In genomic region chr17:57726213-57726612, GRCh38 we compare ENCODE assay signal across 30 cellular contexts. TPM values are rescaled to one million over a fixed set of nuclear protein-coding genes. Genes with fewer than 3 reads are reported as not detected.
"Had no signal": no experiment of that assay in that cellular context is flagged by ENCODE, and none has a peak within 500 bp of the region (broad histone marks: within the 10 kb centered on the region; RNA-seq: fewer than 3 reads in every experiment).

No MANE protein-coding gene starts in this region.

- H3K36me3 ChIP-seq: esophagus muscularis mucosa, neutrophil, ovary, prostate gland, right atrium auricular region, thyroid gland had no signal

- H3K9me3 Mint-ChIP-seq: activated naive CD8-positive, alpha-beta T cell treated with anti-CD3 and anti-CD28 coated beads, Interleukin-2, amount 50 U/mL, for 24 hours; dendritic cell treated with granulocyte-macrophage colony-stimulating factor and Interleukin-4, amounts not matched to agents 40 ng/mL and 50 ng/mL, for 4 days; mesothelial cell of epicardium; naive thymus-derived CD8-positive, alpha-beta T cell; stimulated activated naive CD8-positive, alpha-beta T cell treated with anti-CD3 and anti-CD28 coated beads, Interleukin-15, Interleukin-2, amounts not matched to agents 100 ng/mL and 50 ng/mL, for 24 hours; T-helper 1 cell treated with Interleukin-12 subunit alpha and Interleukin-12 subunit beta and Interleukin-4 antibody, amounts not matched to agents 30 μg/mL and 1 μg/mL, for 36 hours had no signal

- H3K27ac Mint-ChIP-seq: activated naive CD8-positive, alpha-beta T cell treated with anti-CD3 and anti-CD28 coated beads, Interleukin-2, amount 50 U/mL, for 24 hours; dendritic cell treated with granulocyte-macrophage colony-stimulating factor and Interleukin-4, amounts not matched to agents 40 ng/mL and 50 ng/mL, for 4 days; mesothelial cell of epicardium; stimulated activated naive CD8-positive, alpha-beta T cell treated with anti-CD3 and anti-CD28 coated beads, Interleukin-15, Interleukin-2, amounts not matched to agents 100 ng/mL and 50 ng/mL, for 24 hours; T-helper 1 cell treated with Interleukin-12 subunit alpha and Interleukin-12 subunit beta and Interleukin-4 antibody, amounts not matched to agents 30 μg/mL and 1 μg/mL, for 36 hours had no signal

- H3K27me3 Mint-ChIP-seq: activated naive CD8-positive, alpha-beta T cell treated with anti-CD3 and anti-CD28 coated beads, Interleukin-2, amount 50 U/mL, for 24 hours; dendritic cell treated with granulocyte-macrophage colony-stimulating factor and Interleukin-4, amounts not matched to agents 40 ng/mL and 50 ng/mL, for 4 days; naive thymus-derived CD8-positive, alpha-beta T cell; stimulated activated naive CD8-positive, alpha-beta T cell treated with anti-CD3 and anti-CD28 coated beads, Interleukin-15, Interleukin-2, amounts not matched to agents 100 ng/mL and 50 ng/mL, for 24 hours had no signal

- H3K9me3 ChIP-seq: body of pancreas, esophagus muscularis mucosa, neutrophil, ovary, prostate gland, right atrium auricular region, thyroid gland had no signal

- H3K27me3 ChIP-seq: body of pancreas, neutrophil, ovary, right atrium auricular region, thyroid gland had no signal

- H3K36me3 Mint-ChIP-seq: mesothelial cell of epicardium; naive thymus-derived CD8-positive, alpha-beta T cell had no signal

- H3K4me1 Mint-ChIP-seq: mesothelial cell of epicardium had no signal

- H3K4me3 Mint-ChIP-seq: activated naive CD8-positive, alpha-beta T cell treated with anti-CD3 and anti-CD28 coated beads, Interleukin-2, amount 50 U/mL, for 24 hours; dendritic cell treated with granulocyte-macrophage colony-stimulating factor and Interleukin-4, amounts not matched to agents 40 ng/mL and 50 ng/mL, for 4 days; mesothelial cell of epicardium; naive thymus-derived CD8-positive, alpha-beta T cell; stimulated activated naive CD8-positive, alpha-beta T cell treated with anti-CD3 and anti-CD28 coated beads, Interleukin-15, Interleukin-2, amounts not matched to agents 100 ng/mL and 50 ng/mL, for 24 hours; T-helper 1 cell treated with Interleukin-12 subunit alpha and Interleukin-12 subunit beta and Interleukin-4 antibody, amounts not matched to agents 30 μg/mL and 1 μg/mL, for 36 hours had no signal

- H3K4me3 ChIP-seq: body of pancreas, esophagus muscularis mucosa, ovary, prostate gland, right atrium auricular region, thyroid gland had no signal

- DNase-seq: activated CD4-positive, alpha-beta T cell treated with anti-CD3 and anti-CD28 coated beads for 4 hours; activated CD4-positive, alpha-beta T cell treated with anti-CD3 and anti-CD28 coated beads, Interleukin-2, amount 50 U/mL, for 48 hours; activated CD4-positive, CD25-positive, alpha-beta regulatory T cell; activated gamma-delta T cell; activated naive CD4-positive, alpha-beta T cell treated with anti-CD3 and anti-CD28 coated beads, Interleukin-2, amount 50 U/mL, for 16 hours; activated naive CD8-positive, alpha-beta T cell treated with anti-CD3 and anti-CD28 coated beads, Interleukin-2, amount 50 U/mL, for 24 hours; anterior cingulate cortex; body of pancreas; caudate nucleus; effector CD8-positive, alpha-beta T cell; hypothalamus; left ventricle myocardium superior; mammary epithelial cell; naive thymus-derived CD8-positive, alpha-beta T cell; ovary; stimulated activated CD4-positive, alpha-beta T cell treated with anti-CD3 and anti-CD28 coated beads, Interleukin-12 subunit alpha, Interleukin-12 subunit beta, amount 100 ng/mL, for 4 hours; stimulated activated CD4-positive, alpha-beta T cell treated with anti-CD3 and anti-CD28 coated beads, Interleukin-4, amount 100 ng/mL, for 4 hours; substantia nigra; thyroid gland had no signal

- H3K27ac ChIP-seq: body of pancreas, esophagus muscularis mucosa, neutrophil, ovary, prostate gland, right atrium auricular region, thyroid gland had no signal

- ATAC-seq: activated naive CD8-positive, alpha-beta T cell treated with anti-CD3 and anti-CD28 coated beads, Interleukin-2, amount 50 U/mL, for 24 hours; body of pancreas; left ventricle myocardium superior; naive thymus-derived CD8-positive, alpha-beta T cell had no signal

- H3K4me1 ChIP-seq: body of pancreas, esophagus muscularis mucosa, prostate gland, right atrium auricular region had no signal

RNA-seq across cellular contexts. Expression of gene CCDC182, which starts 18.9 kb away (rescaled TPM):
- total RNA-seq: body of pancreas; esophagus muscularis mucosa; frontal cortex; left ventricle myocardium superior; mammary epithelial cell; mesothelial cell of epicardium; naive thymus-derived CD8-positive, alpha-beta T cell; ovary; right atrium auricular region; skeletal muscle tissue; thyroid gland; urinary bladder had no signal
- polyA plus RNA-seq: mammary epithelial cell; naive thymus-derived CD8-positive, alpha-beta T cell; ovary; urinary bladder had no signal
